8 cellular contexts compared by ENCODE assay signal in the genomic region with DNA sequence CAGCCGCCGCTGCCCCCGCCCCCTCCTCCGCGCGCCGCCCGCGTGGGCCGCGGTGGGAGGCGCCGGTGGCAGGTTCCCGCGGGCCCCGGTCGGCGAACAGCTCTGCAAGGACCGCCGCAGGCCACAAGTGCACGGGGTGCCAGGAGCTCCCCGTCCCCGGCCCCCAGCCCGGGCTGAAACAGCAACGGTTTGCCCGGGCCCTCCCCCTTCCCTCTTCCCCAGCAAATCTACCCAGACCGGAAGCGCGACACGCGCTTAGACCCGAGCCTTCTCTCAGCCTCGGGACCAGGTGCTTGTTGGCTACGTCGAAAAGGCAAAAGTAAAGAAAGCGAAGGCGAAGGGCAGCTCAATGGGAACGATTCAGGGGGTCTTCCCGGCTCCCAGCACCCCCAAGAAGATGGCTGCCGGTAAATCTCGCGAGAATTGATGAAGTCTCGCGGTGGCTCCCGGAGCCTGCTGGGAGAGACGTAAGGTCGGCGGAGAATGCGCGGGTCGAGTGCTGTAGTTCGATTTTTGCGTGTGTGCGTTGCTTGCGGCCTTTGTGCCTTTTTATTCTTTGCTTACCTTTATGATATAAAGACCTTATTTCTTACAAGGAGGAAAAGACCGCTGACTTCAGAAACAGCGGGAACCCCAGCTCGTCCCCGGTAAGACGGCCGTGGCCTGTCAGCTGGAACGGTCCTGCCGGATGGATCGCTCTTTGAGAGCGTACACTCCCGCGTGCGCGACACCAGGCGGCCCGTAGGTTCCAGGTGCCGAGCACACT. TPM values are rescaled to one million over a fixed set of nuclear protein-coding genes. Genes with fewer than 3 reads are reported as not detected.
DNase-seq lines count a peak whose midpoint lies in the region; ATAC-seq lines count a peak whose summit lies in the region.

RBM26 (minus strand) TSS at position 425 of the 766 bp plus-strand sequence. CDS start 481 bp downstream, outside the sequence.

- H3K4me1 Mint-ChIP-seq in CD4-positive, alpha-beta memory T cell = peaks cover 16 to 38% (median 28%) of the 10 kb centered on the region in 4 donors

- H3K27ac Mint-ChIP-seq in CD4-positive, alpha-beta memory T cell = peak within 1 kb of the TSS in 6 of 7 donors; percentile 97 to 99 (median 98)

- DNase-seq in CD4-positive, alpha-beta memory T cell = peak; percentile 93 to 95 (median 94)
- peak; percentile 92 for DNase-seq in HPDE6-E6E7 (ENCODE audit: extremely low spot score)
- DNase-seq in NK-92 (lab: John Stamatoyannopoulos, UW; ENCODE audit: unreplicated experiment) = peak; percentile 58
- peak; percentile 81 to 82 for DNase-seq in activated CD8-positive, alpha-beta memory T cell treated with anti-CD3 and anti-CD28 coated beads for 1 hour (ENCODE audit: extremely low read depth in 1 of 2, low read depth in 1 of 2)
- peak; percentile 82 to 91 (median 86) for DNase-seq in effector memory CD4-positive, alpha-beta T cell
- peak; percentile 96 for DNase-seq in medulla oblongata (ENCODE audit: extremely low spot score)
- DNase-seq in stimulated activated CD8-positive, alpha-beta memory T cell treated with anti-CD3 and anti-CD28 coated beads, Interleukin-12 subunit alpha, Interleukin-12 subunit beta, amount 100 ng/mL, for 1 hour (ENCODE audit: low read depth) = peak; percentile 86

- no peaks in the 10 kb centered on the region for H3K27me3 ChIP-seq in CD4-positive, alpha-beta memory T cell (ENCODE audit: insufficient read depth, low read length)
- no peaks in the 10 kb centered on the region for H3K27me3 ChIP-seq in effector memory CD4-positive, alpha-beta T cell (replicated peaks; ENCODE audit: control insufficient read depth, insufficient read depth, low read length, poor library complexity, severe bottlenecking)

- peak within 1 kb of the TSS in 7 of 8 donors; percentile 95 to 96 (median 95) for H3K4me3 Mint-ChIP-seq in CD4-positive, alpha-beta memory T cell

- peak within 1 kb of the TSS; percentile 97 for H3K27ac ChIP-seq in CD4-positive, alpha-beta memory T cell (ENCODE audit: low read depth, low read length)
- H3K27ac ChIP-seq in effector memory CD4-positive, alpha-beta T cell (ENCODE audit: insufficient read depth, low read length, poor library complexity, severe bottlenecking) = peak within 1 kb of the TSS; percentile 98

- POLR2A ChIA-PET in CD4-positive, alpha-beta memory T cell (lab: Charles Lee; ENCODE audit: partially characterized antibody) = interaction anchor here (0.7 to 3.0 kb wide), 10 partner anchors 8 to 1708 kb away, joined by 3 to 31 read pairs (median 6); partner anchors contain the start of genes NDFIP2 and SLAIN1

- H3K9me3 Mint-ChIP-seq in CD4-positive, alpha-beta memory T cell = no peaks in the 10 kb centered on the region

- H3K4me3 ChIP-seq in CD4-positive, alpha-beta memory T cell (ENCODE audit: low read length in 2 of 2) = peak within 1 kb of the TSS; percentile 57 to 72
- peak within 1 kb of the TSS; percentile 88 for H3K4me3 ChIP-seq in effector memory CD4-positive, alpha-beta T cell (ENCODE audit: insufficient read depth, low read depth, low read length, poor library complexity, severe bottlenecking)

- ATAC-seq in GM19463 (IDR thresholded peaks at IDR 0.05; ENCODE audit: unreplicated experiment) = peak; percentile 79

- H3K9me3 ChIP-seq in CD4-positive, alpha-beta memory T cell (ENCODE audit: control insufficient read depth in 1 of 2, low read length in 2 of 2) = no peaks in the 10 kb centered on the region
- H3K9me3 ChIP-seq in effector memory CD4-positive, alpha-beta T cell (ENCODE audit: control insufficient read depth, low read length) = no peaks in the 10 kb centered on the region

- intact Hi-C loops in CD4-positive, alpha-beta memory T cell (cut with micrococcal nuclease) = loop anchor here (1.0 to 5.0 kb wide), 6 partner anchors 13 to 936 kb away; partner anchors contain the start of genes NDFIP2, OBI1 and SPRY2

- H3K36me3 Mint-ChIP-seq in CD4-positive, alpha-beta memory T cell = peaks cover 2 to 15% of the 10 kb centered on the region in 2 donors

- no peaks in the 10 kb centered on the region for H3K36me3 ChIP-seq in CD4-positive, alpha-beta memory T cell (ENCODE audit: insufficient read depth, low read length)
- no peaks in the 10 kb centered on the region for H3K36me3 ChIP-seq in effector memory CD4-positive, alpha-beta T cell (ENCODE audit: control insufficient read depth, insufficient read depth, low read length)

- H3K27me3 Mint-ChIP-seq in CD4-positive, alpha-beta memory T cell = no peaks in the 10 kb centered on the region

- peaks cover 53% of the 10 kb centered on the region for H3K4me1 ChIP-seq in CD4-positive, alpha-beta memory T cell (ENCODE audit: insufficient read depth, low read length)
- peaks cover 19% of the 10 kb centered on the region for H3K4me1 ChIP-seq in effector memory CD4-positive, alpha-beta T cell (ENCODE audit: control insufficient read depth, insufficient read depth, low read length, poor library complexity, severe bottlenecking)

- CTCF ChIA-PET in CD4-positive, alpha-beta memory T cell (lab: Charles Lee; ENCODE audit: partially characterized antibody) = interaction anchor here (0.9 to 7.3 kb wide), 5 partner anchors 10 to 134 kb away, joined by 3 to 72 read pairs (median 4); partner anchors contain the start of gene NDFIP2

RNA-seq across cellular contexts. Expression of gene RBM26, which starts in this region (rescaled TPM):
- total RNA-seq in CD4-positive, alpha-beta memory T cell = 10 to 100 TPM; 94.1 to 96.3 TPM
- 10 to 100 TPM in 1 of 2 donors, 1 to 10 TPM in 1; 9.5 to 15.9 TPM for polyA plus RNA-seq in CD4-positive, alpha-beta memory T cell

Comparison
In these comparisons a context has a peak if more than half of its experiments do, and no peak if none do; other contexts are left out.
1. Peak in every context shown above with its lines: DNase-seq, ATAC-seq, H3K4me3 ChIP-seq and H3K27ac ChIP-seq.